Comparison of ENCODE assay signal across 9 cellular contexts in genomic region chr2:18559531-18559930, GRCh38. TPM values are rescaled to one million over a fixed set of nuclear protein-coding genes. Genes with fewer than 3 reads are reported as not detected.
DNase-seq lines count a peak whose midpoint lies in the region; ATAC-seq, FAIRE-seq and TF ChIP-seq lines count a peak whose summit lies in the region.
"Had no signal": no experiment of that assay in that cellular context is flagged by ENCODE, and none has a peak within 500 bp of the region (broad histone marks: within the 10 kb centered on the region; RNA-seq: fewer than 3 reads in every experiment).

No MANE protein-coding gene starts in this region.

- H3K27ac ChIP-seq in keratinocyte (ENCODE audit: control insufficient read depth, insufficient read depth, low read length) = peak overlapping the region; percentile 78
- peak overlapping the region; percentile 70 for H3K27ac ChIP-seq in temporal lobe (ENCODE audit: low read depth, low read length)

- peak overlapping the region; percentile 64 for H3K4me3 ChIP-seq in HAP-1
- peak overlapping the region; percentile 66 to 85 (median 85) for H3K4me3 ChIP-seq in keratinocyte (ENCODE audit: control insufficient read depth in 2 of 3, extremely low read depth in 1 of 3, insufficient read depth in 2 of 3, low read depth in 1 of 3, low read length in 3 of 3)

- peaks cover 13% of the 10 kb centered on the region for H3K36me3 ChIP-seq in HAP-1 (replicated peaks)
- peaks cover 4% of the 10 kb centered on the region in 2 experiments for H3K36me3 ChIP-seq in keratinocyte (ENCODE audit: control insufficient read depth in 2 of 2, extremely low read depth in 1 of 2, insufficient read depth in 2 of 2, low read length in 2 of 2)

- peak overlapping the region; percentile 85 for H3K9ac ChIP-seq in keratinocyte (ENCODE audit: control insufficient read depth, extremely low read depth, insufficient read depth, low read length)

- in situ Hi-C loops in HAP-1 (cut with MboI; ENCODE audit: low sequenced_read_pairs) = no loop called here

- TF ChIP-seq CTCF in keratinocyte (optimal IDR thresholded peaks at IDR 0.05 in 1 of 3, IDR thresholded peaks at IDR 0.05 in 1 of 3, conservative IDR thresholded peaks at IDR 0.05 in 1 of 3; ENCODE audit: extremely low read depth in 1 of 3, insufficient read depth in 2 of 3, low read length in 3 of 3) = no peak

- H3K4me3 Mint-ChIP-seq in activated naive CD8-positive, alpha-beta T cell treated with anti-CD3 and anti-CD28 coated beads, Interleukin-2, amount 10 ng/mL, durations not matched to agents 7 days and 5 days = peak overlapping the region; percentile 91

- H3K36me3 Mint-ChIP-seq in activated naive CD8-positive, alpha-beta T cell treated with anti-CD3 and anti-CD28 coated beads, Interleukin-2, amount 10 ng/mL, durations not matched to agents 7 days and 5 days = peaks cover 43% of the 10 kb centered on the region

- FAIRE-seq in keratinocyte (lab: Jason Lieb, UNC) = no peak
- FAIRE-seq: islet of Langerhans had no signal

- H3K27me3 ChIP-seq in HAP-1 (ENCODE audit: low read depth) (no peaks in the 10 kb centered on the region), keratinocyte (ENCODE audit: control insufficient read depth, extremely low read depth, insufficient read depth, low read length) (no peaks in the 10 kb centered on the region)

- no peaks in the 10 kb centered on the region for H3K9me1 ChIP-seq in keratinocyte (ENCODE audit: control insufficient read depth, extremely low read depth, insufficient read depth, low read length)

- H3K4me1 Mint-ChIP-seq in activated naive CD8-positive, alpha-beta T cell treated with anti-CD3 and anti-CD28 coated beads, Interleukin-2, amount 10 ng/mL, durations not matched to agents 7 days and 5 days = peaks cover 26% of the 10 kb centered on the region

- DNase-seq in AG08396 (ENCODE audit: low spot score) (peak; percentile 10), HAP-1 (ENCODE audit: low spot score in 2 of 2) (no peak), keratinocyte (ENCODE audit: low read depth, low spot score) (no peak), NCI-H187 (lab: John Stamatoyannopoulos, UW) (no peak)
- DNase-seq in activated naive CD8-positive, alpha-beta T cell treated with anti-CD3 and anti-CD28 coated beads, Interleukin-2, amount 10 ng/mL, durations not matched to agents 7 days and 5 days = no peak
- no peak for DNase-seq in stimulated activated CD4-positive, alpha-beta T cell treated with anti-CD3 and anti-CD28 coated beads, Interleukin-4, amount 100 ng/mL, for 4 hours

- peak overlapping the region; percentile 87 for H2AFZ ChIP-seq in keratinocyte (ENCODE audit: control insufficient read depth, low read length)

- H3K27me3 Mint-ChIP-seq in activated naive CD8-positive, alpha-beta T cell treated with anti-CD3 and anti-CD28 coated beads, Interleukin-2, amount 10 ng/mL, durations not matched to agents 7 days and 5 days = no peaks in the 10 kb centered on the region

- peaks cover 12% of the 10 kb centered on the region for H3K4me1 ChIP-seq in HAP-1
- peaks cover 20% of the 10 kb centered on the region for H3K4me1 ChIP-seq in keratinocyte (ENCODE audit: control insufficient read depth, extremely low read depth, insufficient read depth, low read length)

- dilution Hi-C loops in keratinocyte (cut with MboI; ENCODE audit: extremely low pct_ligation_motif_present, low sequenced_read_pairs) = no loop called here

- no peaks in the 10 kb centered on the region for H3K9me3 Mint-ChIP-seq in activated naive CD8-positive, alpha-beta T cell treated with anti-CD3 and anti-CD28 coated beads, Interleukin-2, amount 10 ng/mL, durations not matched to agents 7 days and 5 days

- H3K9me3 ChIP-seq in HAP-1 (no peaks in the 10 kb centered on the region), keratinocyte (ENCODE audit: control insufficient read depth, low read depth, low read length) (no peaks in the 10 kb centered on the region)

- H4K20me1 ChIP-seq in keratinocyte (ENCODE audit: control insufficient read depth, extremely low read depth, insufficient read depth, low read length) = no peaks in the 10 kb centered on the region

- peak overlapping the region; percentile 98 for H3K4me2 ChIP-seq in keratinocyte (ENCODE audit: control insufficient read depth, extremely low read depth, insufficient read depth, low read depth, low read length)

- peak; percentile 1 for ATAC-seq in activated naive CD8-positive, alpha-beta T cell treated with anti-CD3 and anti-CD28 coated beads, Interleukin-2, amount 10 ng/mL, durations not matched to agents 7 days and 5 days (ENCODE audit: low read depth)
- ATAC-seq in GM19397 (IDR thresholded peaks at IDR 0.05; ENCODE audit: unreplicated experiment) = no peak

- POLR2A ChIA-PET in activated naive CD8-positive, alpha-beta T cell treated with anti-CD3 and anti-CD28 coated beads, Interleukin-2, amount 10 ng/mL, durations not matched to agents 7 days and 5 days (lab: Charles Lee) = interaction anchor here (0.6 to 3.3 kb wide), 11 partner anchors 7 to 1492 kb away, joined by 3 to 24 read pairs (median 8); partner anchors contain the start of genes LAPTM4A and TTC32

- H3K27ac Mint-ChIP-seq in activated naive CD8-positive, alpha-beta T cell treated with anti-CD3 and anti-CD28 coated beads, Interleukin-2, amount 10 ng/mL, durations not matched to agents 7 days and 5 days = peak overlapping the region; percentile 95

- H3K79me2 ChIP-seq in keratinocyte (ENCODE audit: control insufficient read depth, insufficient read depth, low read length) = peaks cover 21% of the 10 kb centered on the region

RNA-seq across cellular contexts. Expression of gene RDH14, which starts 0.9 kb away (rescaled TPM):
- total RNA-seq in activated naive CD8-positive, alpha-beta T cell treated with anti-CD3 and anti-CD28 coated beads, Interleukin-2, amount 10 ng/mL, durations not matched to agents 7 days and 5 days = 10 to 100 TPM; 19.6 to 20.9 TPM
- 22.6 to 29.6 TPM (median 24.7 TPM) in 3 replicates for polyA plus RNA-seq in keratinocyte
- 9.8 TPM for polyA plus RNA-seq in keratinocyte (2011; ENCODE audit: low read depth)
- polyA plus RNA-seq in keratinocyte (2011; cell fraction: cytosol; rRNA removed) = 11.5 and 21.1 TPM in 2 replicates
- polyA plus RNA-seq in keratinocyte (2011; cell fraction: nucleus; rRNA removed) = 21.6 and 22.4 TPM in 2 replicates
- 14.5 and 18.2 TPM in 2 replicates for polyA plus RNA-seq in keratinocyte (2012; ENCODE audit: low replicate concordance)
- polyA minus RNA-seq in keratinocyte = 3.4 to 8.1 TPM (median 5.9 TPM) in 3 replicates
- 12.7 TPM for polyA minus RNA-seq in keratinocyte (2011; cell fraction: cytosol; rRNA and poly(A)+ RNA removed)
- 9.2 and 15.1 TPM in 2 replicates for polyA minus RNA-seq in keratinocyte (2011; cell fraction: nucleus; rRNA and poly(A)+ RNA removed)
- 18.4 TPM for total RNA-seq in temporal lobe

RNA-seq across cellular contexts. Expression of gene NT5C1B, which starts 29.8 kb away (rescaled TPM):
- total RNA-seq in activated naive CD8-positive, alpha-beta T cell treated with anti-CD3 and anti-CD28 coated beads, Interleukin-2, amount 10 ng/mL, durations not matched to agents 7 days and 5 days = not detected
- not detected in 3 replicates for polyA plus RNA-seq in keratinocyte
- not detected for polyA plus RNA-seq in keratinocyte (2011; ENCODE audit: low read depth)
- not detected in 2 replicates for polyA plus RNA-seq in keratinocyte (2011; cell fraction: cytosol; rRNA removed)
- not detected in 2 replicates for polyA plus RNA-seq in keratinocyte (2011; cell fraction: nucleus; rRNA removed)
- polyA plus RNA-seq in keratinocyte (2012; ENCODE audit: low replicate concordance) = 1.3 TPM in 1 of 2 replicates, not detected in the other
- polyA minus RNA-seq in keratinocyte = not detected in 3 replicates
- polyA minus RNA-seq in keratinocyte (2011; cell fraction: cytosol; rRNA and poly(A)+ RNA removed) = not detected
- polyA minus RNA-seq in keratinocyte (2011; cell fraction: nucleus; rRNA and poly(A)+ RNA removed) = not detected in 2 replicates
- total RNA-seq in temporal lobe = not detected
